In genomic region chr12:108805136-108805535, GRCh38 we compare ENCODE assay signal across 10 cellular contexts. TPM values are rescaled to one million over a fixed set of nuclear protein-coding genes. Genes with fewer than 3 reads are reported as not detected.
DNase-seq lines count a peak whose midpoint lies in the region; ATAC-seq and TF ChIP-seq lines count a peak whose summit lies in the region.
"Had no signal": no experiment of that assay in that cellular context is flagged by ENCODE, and none has a peak within 500 bp of the region (broad histone marks: within the 10 kb centered on the region; RNA-seq: fewer than 3 reads in every experiment).

No MANE protein-coding gene starts in this region.

- H3K4me3 ChIP-seq in HCT116 (replicated peaks in 1 of 2; ENCODE audit: low read depth in 1 of 2, low read length in 2 of 2) (no peak overlapping the region), gastroesophageal sphincter (no peak overlapping the region), spleen (no peak overlapping the region)

- H3K4me1 Mint-ChIP-seq in T-helper 17 cell = no peaks in the 10 kb centered on the region

- DNase-seq in HCT116 (ENCODE audit: low read depth, low spot score) (no peak), T-helper 17 cell (no peak), spleen (no peak), NCI-H2081 treated with DMSO at 0.1 percent for 48 hours (lab: John Stamatoyannopoulos, UW) (no peak), midbrain (lab: John Stamatoyannopoulos, UW) (no peak), KBM-7 (no peak)
- DNase-seq: NCI-H1417 treated with DMSO at 0.1 percent for 48 hours; stimulated activated CD4-positive, alpha-beta T cell treated with anti-CD3 and anti-CD28 coated beads, Interleukin-15, amount 100 ng/mL, for 24 hours; stimulated activated naive B cell treated with anti-CD40 and anti-IgM and Interleukin-4, amounts not matched to agents 10 μg/mL and 1 μg/mL and 100 μg/mL, for 72 hours had no signal

- no peak for TF ChIP-seq POLR2A in HCT116 (IDR thresholded peaks at IDR 0.05; ENCODE audit: borderline replicate concordance, extremely low read depth, insufficient read depth, insufficient read length)
- TF ChIP-seq POLR2A in gastroesophageal sphincter (IDR thresholded peaks at IDR 0.05) = no peak
- no peak for TF ChIP-seq POLR2A in spleen (IDR thresholded peaks at IDR 0.05)

- ATAC-seq in HCT116 (no peak), T-helper 17 cell (no peak), gastroesophageal sphincter (no peak)
- ATAC-seq: stimulated activated naive B cell treated with anti-CD40 and anti-IgM and Interleukin-4, amounts not matched to agents 10 μg/mL and 1 μg/mL and 100 μg/mL, for 72 hours had no signal

- no peaks in the 10 kb centered on the region for H3K27me3 ChIP-seq in HCT116 (ENCODE audit: insufficient read depth, low read length)
- H3K27me3 ChIP-seq in gastroesophageal sphincter = no peaks in the 10 kb centered on the region
- H3K27me3 ChIP-seq in spleen (replicated peaks in 1 of 7) = no peaks in the 10 kb centered on the region

- H3K27ac Mint-ChIP-seq in T-helper 17 cell = peak overlapping the region; percentile 21

- no peak overlapping the region for H3K4me2 ChIP-seq in HCT116 (ENCODE audit: low read length)

- TF ChIP-seq CTCF in HCT116 (IDR thresholded peaks at IDR 0.05 in 2 of 3, conservative IDR thresholded peaks at IDR 0.05 in 1 of 3; ENCODE audit: borderline replicate concordance in 1 of 3, insufficient read depth in 1 of 3, low read depth in 2 of 3, low read length in 2 of 3) (no peak), gastroesophageal sphincter (IDR thresholded peaks at IDR 0.05) (no peak), spleen (IDR thresholded peaks at IDR 0.05 in 8 of 11, conservative IDR thresholded peaks at IDR 0.05 in 3 of 11) (no peak)

- in situ Hi-C loops in KBM-7 (cut with MboI; ENCODE audit: low pct_unique_long_range_greater_than_20kb, low sequenced_read_pairs) = no loop called here

- H3K36me3 ChIP-seq in HCT116 (ENCODE audit: control insufficient read depth in 1 of 2, insufficient read depth in 2 of 2, low read length in 2 of 2) (peaks cover 58 to 78% of the 10 kb centered on the region in 2 experiments), gastroesophageal sphincter (peaks cover 0 to 49% of the 10 kb centered on the region in 2 donors), spleen (peaks cover 0 to 94% (median 63%) of the 10 kb centered on the region in 6 donors)

- WGBS in gastroesophageal sphincter (ENCODE audit: low coverage in 1 of 2), 2 donors = 16 to 41% methylated on average over 4 of the region's 4 CpGs
- 77 to 87% (median 80%) methylated on average over 4 of the region's 4 CpGs for WGBS in spleen, 5 donors

- no peak for TF ChIP-seq EP300 in gastroesophageal sphincter (IDR thresholded peaks at IDR 0.05)

- H3K36me3 Mint-ChIP-seq in T-helper 17 cell (ENCODE audit: low read depth) = no peaks in the 10 kb centered on the region

- RAD21 ChIA-PET in HCT116 (lab: Charles Lee; ENCODE audit: low non-redundant PET in 1 of 2, low total read pairs in 2 of 2, uncharacterized antibody in 2 of 2, unreplicated experiment in 2 of 2) = interaction anchor here in 1 of 2 experiments (1.3 kb wide), 1 partner anchor 141 kb away, joined by 6 read pairs; no protein-coding TSS in a partner anchor

- no peak overlapping the region for H2AFZ ChIP-seq in HCT116 (ENCODE audit: low read depth, low read length, poor library complexity, severe bottlenecking)

- intact Hi-C loops in HCT116 (cut with micrococcal nuclease) (loop anchor here (10.0 kb wide), 1 partner anchor 290 kb away; the partner anchor contains the start of genes ALKBH2 and UNG), spleen (cut with DNase I; ENCODE audit: low total_unique reads) (loop anchor here (10.0 kb wide), 1 partner anchor 150 kb away; no protein-coding TSS in a partner anchor)

- no peaks in the 10 kb centered on the region for H3K9me3 ChIP-seq in HCT116 (ENCODE audit: control insufficient read depth in 1 of 2, insufficient read depth in 1 of 2, low read depth in 1 of 2, low read length in 2 of 2)
- no peaks in the 10 kb centered on the region for H3K9me3 ChIP-seq in T-helper 17 cell (ENCODE audit: control insufficient read depth, low read length, poor library complexity, severe bottlenecking)
- no peaks in the 10 kb centered on the region for H3K9me3 ChIP-seq in gastroesophageal sphincter
- no peaks in the 10 kb centered on the region for H3K9me3 ChIP-seq in spleen

- H3K9ac ChIP-seq in HCT116 (ENCODE audit: low read length) = 0 out of 2 replicates have a peak overlapping the region, but pooled peaks have one; percentile 5

- no peaks in the 10 kb centered on the region for H4K20me1 ChIP-seq in HCT116 (ENCODE audit: insufficient read depth)

- BruUV-seq in HCT116 (replicated peaks; lab: Mats Ljungman, UMichigan) = no TSS peak

- TF ChIP-seq RAD21 in HCT116 (IDR thresholded peaks at IDR 0.05; ENCODE audit: low read depth) = no peak

- peaks cover 47% of the 10 kb centered on the region for H3K79me2 ChIP-seq in HCT116 (ENCODE audit: insufficient read depth, low read length)

- CTCF ChIA-PET in HCT116 (lab: Charles Lee) = interaction anchor here (1.6 to 2.8 kb wide), 3 partner anchors 141 to 159 kb away, joined by 4 to 54 read pairs (median 9); no protein-coding TSS in a partner anchor

- no peaks in the 10 kb centered on the region for H3K27me3 Mint-ChIP-seq in T-helper 17 cell
- H3K27me3 Mint-ChIP-seq: stimulated activated naive B cell treated with anti-CD40 and anti-IgM and Interleukin-4, amounts not matched to agents 10 μg/mL and 1 μg/mL and 100 μg/mL, for 72 hours had no signal

- H3K4me3 Mint-ChIP-seq in T-helper 17 cell = no peak overlapping the region
- H3K4me3 Mint-ChIP-seq: stimulated activated naive B cell treated with anti-CD40 and anti-IgM and Interleukin-4, amounts not matched to agents 10 μg/mL and 1 μg/mL and 100 μg/mL, for 72 hours had no signal

- H3K9me2 ChIP-seq in HCT116 (ENCODE audit: insufficient read depth) = no peaks in the 10 kb centered on the region

- POLR2A ChIA-PET in HCT116 (lab: Charles Lee) = no interaction called here

- H3K4me1 ChIP-seq in HCT116 (ENCODE audit: control insufficient read depth in 1 of 2, insufficient read depth in 2 of 2, low read length in 2 of 2) (peaks cover 6 to 11% of the 10 kb centered on the region in 2 experiments; a peak in 3 of 4 replicates), gastroesophageal sphincter (peaks cover 13 to 71% (median 33%) of the 10 kb centered on the region in 3 donors), spleen (peaks cover 10 to 47% (median 34%) of the 10 kb centered on the region in 6 donors)

- H3K27ac ChIP-seq in HCT116 (ENCODE audit: low read depth, low read length) = no peak overlapping the region; the same call in 1 of the 2 replicates
- H3K27ac ChIP-seq in gastroesophageal sphincter = peak overlapping the region; percentile 86 to 99 (median 97)
- peak overlapping the region in 7 of 8 donors; percentile 65 to 79 (median 75) for H3K27ac ChIP-seq in spleen

TF ChIP-seq in HCT116, 20 proteins besides CTCF, POLR2A, EP300 and RAD21 (continues in another document):
- TF ChIP-seq CEBPB (IDR thresholded peaks at IDR 0.05; ENCODE audit: low read depth) = no peak
- no peak for TF ChIP-seq SP1 (IDR thresholded peaks at IDR 0.05; ENCODE audit: low read depth)
- TF ChIP-seq SIN3A (IDR thresholded peaks at IDR 0.05; ENCODE audit: low read depth) = no peak
- TF ChIP-seq EGR1 (IDR thresholded peaks at IDR 0.05; ENCODE audit: low read depth) = no peak
- no peak for TF ChIP-seq JUND (IDR thresholded peaks at IDR 0.05)
- TF ChIP-seq REST (IDR thresholded peaks at IDR 0.05; ENCODE audit: low read depth) = no peak
- no peak for TF ChIP-seq ELF1 (IDR thresholded peaks at IDR 0.05; ENCODE audit: borderline replicate concordance, low read depth)
- no peak for TF ChIP-seq ZNF274 (IDR thresholded peaks at IDR 0.05; ENCODE audit: low read depth, low read length)
- TF ChIP-seq, protein P1, sequence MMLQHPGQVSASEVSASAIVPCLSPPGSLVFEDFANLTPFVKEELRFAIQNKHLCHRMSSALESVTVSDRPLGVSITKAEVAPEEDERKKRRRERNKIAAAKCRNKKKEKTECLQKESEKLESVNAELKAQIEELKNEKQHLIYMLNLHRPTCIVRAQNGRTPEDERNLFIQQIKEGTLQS (IDR thresholded peaks at IDR 0.05) = no peak
- TF ChIP-seq FOSL1 (IDR thresholded peaks at IDR 0.05; ENCODE audit: low read depth) = no peak
- TF ChIP-seq EZH2phosphoT487 (IDR thresholded peaks at IDR 0.05; ENCODE audit: borderline replicate concordance) = no peak
- TF ChIP-seq YY1 (IDR thresholded peaks at IDR 0.05; ENCODE audit: extremely low read depth, insufficient replicate concordance, low read depth, low read length) = no peak
- TF ChIP-seq EZH2 (IDR thresholded peaks at IDR 0.05) = no peak
- TF ChIP-seq, protein P2, sequence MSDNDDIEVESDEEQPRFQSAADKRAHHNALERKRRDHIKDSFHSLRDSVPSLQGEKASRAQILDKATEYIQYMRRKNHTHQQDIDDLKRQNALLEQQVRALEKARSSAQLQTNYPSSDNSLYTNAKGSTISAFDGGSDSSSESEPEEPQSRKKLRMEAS (IDR thresholded peaks at IDR 0.05) = no peak

RNA-seq across cellular contexts. Expression of gene SSH1, which starts 52.2 kb away (rescaled TPM):
- total RNA-seq in HCT116 (2021; ENCODE audit: unreplicated experiment) (83.3 TPM), T-helper 17 cell (10 to 100 TPM; 22.3 to 31.2 TPM), gastroesophageal sphincter (10 to 100 TPM; 16.2 to 35.0 (median 17.2) TPM), spleen (10 to 100 TPM; 32.2 to 71.3 (median 47.8) TPM)
- polyA plus RNA-seq in HCT116 (2012) = 35.7 and 37.1 TPM in 2 replicates
- 1 to 10 TPM; 1.7 to 8.6 (median 2.7) TPM for polyA plus RNA-seq in spleen
